Comparison of ENCODE assay signal across 1 cellular context in the genomic region with DNA sequence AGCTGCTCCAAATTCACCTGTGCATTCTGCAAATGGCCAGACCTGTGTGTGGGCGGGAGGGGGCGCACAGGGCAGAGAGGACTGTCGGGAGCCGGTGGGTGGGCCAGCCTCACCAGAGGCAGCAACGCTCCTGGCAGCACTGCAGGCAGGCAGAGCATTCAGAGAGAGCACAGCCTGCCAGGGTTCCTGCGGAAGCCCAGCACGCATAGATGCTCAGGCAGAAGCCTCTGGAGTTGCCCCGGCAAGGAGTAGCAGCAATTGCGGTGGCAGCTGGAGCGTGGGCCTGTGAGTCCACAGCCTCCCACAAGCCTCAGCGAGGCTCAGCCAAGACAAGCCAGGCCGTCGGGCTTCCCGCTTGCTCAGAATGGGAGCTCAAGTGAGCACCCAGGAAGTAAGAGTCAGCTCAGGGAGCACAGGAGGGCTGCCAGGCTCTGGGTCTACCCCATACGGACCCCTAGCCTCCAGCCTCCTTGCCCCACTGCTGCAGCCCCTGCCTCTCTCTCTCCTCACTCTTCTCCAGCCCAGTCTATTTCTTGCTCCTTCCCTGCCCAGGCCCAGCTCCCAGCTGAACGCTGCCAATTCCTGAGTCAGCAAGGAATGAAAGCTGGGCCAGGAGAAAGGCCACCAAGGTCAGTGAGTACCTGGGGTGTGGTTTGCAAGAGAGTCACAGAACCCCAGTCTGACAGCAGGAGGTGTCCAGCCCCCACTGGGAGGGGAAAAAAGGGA.
TF ChIP-seq lines count a peak whose summit lies in the region.

No MANE protein-coding gene starts in this region.

TF ChIP-seq in HepG2, 621 proteins besides CTCF, POLR2A, EP300 and RAD21 (continued from another document and continues in another):
- TF ChIP-seq ZNF704 (CRISPR knock-in tag; IDR thresholded peaks at IDR 0.05; ENCODE audit: borderline replicate concordance) (no peak), EHMT2 (IDR thresholded peaks at IDR 0.05; ENCODE audit: borderline replicate concordance, low read depth, low read length) (no peak), ZNF263 (CRISPR knock-in tag; IDR thresholded peaks at IDR 0.05) (peak; percentile 91), PHF8 (CRISPR knock-in tag; IDR thresholded peaks at IDR 0.05) (peak; percentile 53), CCAR2 (optimal IDR thresholded peaks at IDR 0.05; ENCODE audit: low read depth, low read length) (no peak), MAX (IDR thresholded peaks at IDR 0.05) (peak; percentile 32; the same call in 1 of the 2 replicates), ARID5B (CRISPR knock-in tag; IDR thresholded peaks at IDR 0.05) (0 out of 2 replicates have a peak, but pooled peaks have one; percentile 9), TBX2 (CRISPR knock-in tag; IDR thresholded peaks at IDR 0.05; ENCODE audit: borderline replicate concordance) (no peak), SAP130 (CRISPR knock-in tag; IDR thresholded peaks at IDR 0.05; ENCODE audit: low read depth) (peak; percentile 42), IRX3 (CRISPR knock-in tag; IDR thresholded peaks at IDR 0.05; ENCODE audit: borderline replicate concordance, low read depth) (no peak), ERF (CRISPR knock-in tag; IDR thresholded peaks at IDR 0.05) (0 out of 2 replicates have a peak, but pooled peaks have one; percentile 18), ZNF18 (CRISPR knock-in tag; IDR thresholded peaks at IDR 0.05; ENCODE audit: insufficient replicate concordance) (no peak), ZNF670 (CRISPR knock-in tag; IDR thresholded peaks at IDR 0.05; ENCODE audit: borderline replicate concordance) (no peak), BHLHE40 (IDR thresholded peaks at IDR 0.05; ENCODE audit: low read length) (no peak), ONECUT2 (CRISPR knock-in tag; IDR thresholded peaks at IDR 0.05) (no peak), TAF15 (IDR thresholded peaks at IDR 0.05; ENCODE audit: low read depth, low read length, poor library complexity, severe bottlenecking) (no peak), GTF2F1 (IDR thresholded peaks at IDR 0.05; ENCODE audit: low read length) (no peak), JUND (CRISPR knock-in tag; IDR thresholded peaks at IDR 0.05) (no peak), ZKSCAN5 (CRISPR knock-in tag; IDR thresholded peaks at IDR 0.05) (no peak), ZNF234 (CRISPR knock-in tag; conservative IDR thresholded peaks at IDR 0.05) (no peak), IRF1 (CRISPR knock-in tag; IDR thresholded peaks at IDR 0.05; ENCODE audit: low read depth) (no peak), ZNF441 (CRISPR knock-in tag; IDR thresholded peaks at IDR 0.05; ENCODE audit: borderline replicate concordance) (no peak), ZSCAN31 (CRISPR knock-in tag; IDR thresholded peaks at IDR 0.05; ENCODE audit: low read depth) (no peak), ESRRA (CRISPR knock-in tag; IDR thresholded peaks at IDR 0.05; ENCODE audit: low read depth) (no peak), NFRKB (IDR thresholded peaks at IDR 0.05) (no peak), DNMT3B (CRISPR knock-in tag; conservative IDR thresholded peaks at IDR 0.05) (no peak), MAZ (IDR thresholded peaks at IDR 0.05; ENCODE audit: borderline replicate concordance, low read depth, low read length) (no peak), MAZ (CRISPR knock-in tag; IDR thresholded peaks at IDR 0.05; ENCODE audit: low read depth) (no peak), ZNF232 (CRISPR knock-in tag; IDR thresholded peaks at IDR 0.05; ENCODE audit: borderline replicate concordance) (no peak), SALL1 (CRISPR knock-in tag; IDR thresholded peaks at IDR 0.05) (no peak), BCL3 (CRISPR knock-in tag; IDR thresholded peaks at IDR 0.05) (0 out of 2 replicates have a peak, but pooled peaks have one; percentile 41), PAF1 (CRISPR knock-in tag; IDR thresholded peaks at IDR 0.05) (no peak), ZNF784 (CRISPR knock-in tag; IDR thresholded peaks at IDR 0.05; ENCODE audit: borderline replicate concordance) (no peak), ZNF550 (CRISPR knock-in tag; IDR thresholded peaks at IDR 0.05; ENCODE audit: borderline replicate concordance) (no peak)
- TF ChIP-seq, protein P1, sequence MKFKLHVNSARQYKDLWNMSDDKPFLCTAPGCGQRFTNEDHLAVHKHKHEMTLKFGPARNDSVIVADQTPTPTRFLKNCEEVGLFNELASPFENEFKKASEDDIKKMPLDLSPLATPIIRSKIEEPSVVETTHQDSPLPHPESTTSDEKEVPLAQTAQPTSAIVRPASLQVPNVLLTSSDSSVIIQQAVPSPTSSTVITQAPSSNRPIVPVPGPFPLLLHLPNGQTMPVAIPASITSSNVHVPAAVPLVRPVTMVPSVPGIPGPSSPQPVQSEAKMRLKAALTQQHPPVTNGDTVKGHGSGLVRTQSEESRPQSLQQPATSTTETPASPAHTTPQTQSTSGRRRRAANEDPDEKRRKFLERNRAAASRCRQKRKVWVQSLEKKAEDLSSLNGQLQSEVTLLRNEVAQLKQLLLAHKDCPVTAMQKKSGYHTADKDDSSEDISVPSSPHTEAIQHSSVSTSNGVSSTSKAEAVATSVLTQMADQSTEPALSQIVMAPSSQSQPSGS (CRISPR knock-in tag; IDR thresholded peaks at IDR 0.05), result no peak
- TF ChIP-seq, protein P2, sequence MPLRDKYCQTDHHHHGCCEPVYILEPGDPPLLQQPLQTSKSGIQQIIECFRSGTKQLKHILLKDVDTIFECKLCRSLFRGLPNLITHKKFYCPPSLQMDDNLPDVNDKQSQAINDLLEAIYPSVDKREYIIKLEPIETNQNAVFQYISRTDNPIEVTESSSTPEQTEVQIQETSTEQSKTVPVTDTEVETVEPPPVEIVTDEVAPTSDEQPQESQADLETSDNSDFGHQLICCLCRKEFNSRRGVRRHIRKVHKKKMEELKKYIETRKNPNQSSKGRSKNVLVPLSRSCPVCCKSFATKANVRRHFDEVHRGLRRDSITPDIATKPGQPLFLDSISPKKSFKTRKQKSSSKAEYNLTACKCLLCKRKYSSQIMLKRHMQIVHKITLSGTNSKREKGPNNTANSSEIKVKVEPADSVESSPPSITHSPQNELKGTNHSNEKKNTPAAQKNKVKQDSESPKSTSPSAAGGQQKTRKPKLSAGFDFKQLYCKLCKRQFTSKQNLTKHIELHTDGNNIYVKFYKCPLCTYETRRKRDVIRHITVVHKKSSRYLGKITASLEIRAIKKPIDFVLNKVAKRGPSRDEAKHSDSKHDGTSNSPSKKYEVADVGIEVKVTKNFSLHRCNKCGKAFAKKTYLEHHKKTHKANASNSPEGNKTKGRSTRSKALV (CRISPR knock-in tag; IDR thresholded peaks at IDR 0.05), result no peak
- TF ChIP-seq, protein P3, sequence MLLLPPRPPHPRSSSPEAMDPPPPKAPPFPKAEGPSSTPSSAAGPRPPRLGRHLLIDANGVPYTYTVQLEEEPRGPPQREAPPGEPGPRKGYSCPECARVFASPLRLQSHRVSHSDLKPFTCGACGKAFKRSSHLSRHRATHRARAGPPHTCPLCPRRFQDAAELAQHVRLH (CRISPR knock-in tag; IDR thresholded peaks at IDR 0.05; ENCODE audit: borderline replicate concordance, low read depth), result 0 out of 2 replicates have a peak, but pooled peaks have one; percentile 47
- TF ChIP-seq, protein P4, sequence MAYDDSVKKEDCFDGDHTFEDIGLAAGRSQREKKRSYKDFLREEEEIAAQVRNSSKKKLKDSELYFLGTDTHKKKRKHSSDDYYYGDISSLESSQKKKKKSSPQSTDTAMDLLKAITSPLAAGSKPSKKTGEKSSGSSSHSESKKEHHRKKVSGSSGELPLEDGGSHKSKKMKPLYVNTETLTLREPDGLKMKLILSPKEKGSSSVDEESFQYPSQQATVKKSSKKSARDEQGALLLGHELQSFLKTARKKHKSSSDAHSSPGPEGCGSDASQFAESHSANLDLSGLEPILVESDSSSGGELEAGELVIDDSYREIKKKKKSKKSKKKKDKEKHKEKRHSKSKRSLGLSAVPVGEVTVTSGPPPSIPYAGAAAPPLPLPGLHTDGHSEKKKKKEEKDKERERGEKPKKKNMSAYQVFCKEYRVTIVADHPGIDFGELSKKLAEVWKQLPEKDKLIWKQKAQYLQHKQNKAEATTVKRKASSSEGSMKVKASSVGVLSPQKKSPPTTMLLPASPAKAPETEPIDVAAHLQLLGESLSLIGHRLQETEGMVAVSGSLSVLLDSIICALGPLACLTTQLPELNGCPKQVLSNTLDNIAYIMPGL (CRISPR knock-in tag; IDR thresholded peaks at IDR 0.05; ENCODE audit: borderline replicate concordance in 1 of 2, low read depth in 1 of 2), result peak; percentile 38 to 62; a peak in 3 of 4 replicates
- TF ChIP-seq, protein P5, sequence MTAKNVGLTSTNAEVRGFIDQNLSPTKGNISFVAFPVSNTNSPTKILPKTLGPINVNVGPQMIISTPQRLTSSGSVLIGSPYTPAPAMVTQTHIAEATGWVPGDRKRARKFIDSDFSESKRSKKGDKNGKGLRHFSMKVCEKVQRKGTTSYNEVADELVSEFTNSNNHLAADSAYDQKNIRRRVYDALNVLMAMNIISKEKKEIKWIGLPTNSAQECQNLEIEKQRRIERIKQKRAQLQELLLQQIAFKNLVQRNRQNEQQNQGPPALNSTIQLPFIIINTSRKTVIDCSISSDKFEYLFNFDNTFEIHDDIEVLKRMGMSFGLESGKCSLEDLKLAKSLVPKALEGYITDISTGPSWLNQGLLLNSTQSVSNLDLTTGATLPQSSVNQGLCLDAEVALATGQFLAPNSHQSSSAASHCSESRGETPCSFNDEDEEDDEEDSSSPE (CRISPR knock-in tag; IDR thresholded peaks at IDR 0.05), result no peak
- TF ChIP-seq, protein P6, sequence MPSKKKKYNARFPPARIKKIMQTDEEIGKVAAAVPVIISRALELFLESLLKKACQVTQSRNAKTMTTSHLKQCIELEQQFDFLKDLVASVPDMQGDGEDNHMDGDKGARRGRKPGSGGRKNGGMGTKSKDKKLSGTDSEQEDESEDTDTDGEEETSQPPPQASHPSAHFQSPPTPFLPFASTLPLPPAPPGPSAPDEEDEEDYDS (CRISPR knock-in tag; IDR thresholded peaks at IDR 0.05), result no peak
